Comparison of ENCODE assay signal across 7 cellular contexts in the genomic region with DNA sequence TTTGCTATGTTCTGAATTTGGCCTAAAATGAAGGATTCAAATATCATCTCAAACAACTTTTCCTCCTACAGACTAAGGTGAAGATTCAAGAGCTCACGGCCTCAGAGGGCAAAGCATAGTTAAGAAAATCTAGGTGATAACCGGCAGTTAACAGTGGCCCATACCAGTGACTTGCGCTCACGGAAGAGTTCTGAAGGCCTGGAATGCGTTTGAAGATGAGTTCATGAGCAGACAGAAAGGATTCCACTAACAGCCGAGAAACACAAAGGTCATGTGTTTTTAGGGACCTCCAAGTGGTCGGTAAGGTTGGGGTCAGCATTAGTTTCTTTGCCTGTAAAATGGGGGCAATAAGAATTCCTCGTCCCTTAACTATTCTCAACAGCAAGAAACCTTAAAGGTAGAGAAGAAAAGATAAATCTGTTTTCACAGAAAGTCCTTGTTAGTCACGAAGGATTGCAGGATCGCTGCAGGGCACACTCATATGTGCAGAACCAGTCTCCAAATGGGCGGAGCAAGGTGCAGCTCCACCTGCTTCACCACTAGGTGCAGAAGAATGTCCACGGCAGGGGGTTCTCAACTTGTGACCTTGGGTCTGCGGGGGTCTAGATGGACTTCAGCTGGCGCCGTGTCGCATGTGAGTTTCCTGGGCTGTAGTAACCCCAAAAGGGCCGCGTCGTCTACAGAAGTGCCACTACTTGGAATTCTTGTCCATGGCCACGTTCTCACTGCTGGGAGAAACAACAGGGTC. TPM values are rescaled to one million over a fixed set of nuclear protein-coding genes. Genes with fewer than 3 reads are reported as not detected.
A peak's percentile ranks its signal among the peaks of the same experiment; 100 is the strongest.
DNase-seq lines count a peak whose midpoint lies in the region; ATAC-seq and TF ChIP-seq lines count a peak whose summit lies in the region.

No MANE protein-coding gene starts in this region.

- H3K4me1 ChIP-seq in PC-9 (replicated peaks; ENCODE audit: insufficient read depth) (peaks cover 19% of the 10 kb centered on the region), iPS-15b (ENCODE audit: control insufficient read depth, insufficient read depth, low read length) (no peaks in the 10 kb centered on the region)

- TSS peak; percentile 86 for BruUV-seq in PC-9 (replicated peaks; lab: Mats Ljungman, UMichigan)

- peak overlapping the region; percentile 98 for H2AFZ ChIP-seq in PC-9

- peaks cover 51% of the 10 kb centered on the region for H3K79me2 ChIP-seq in PC-9 (ENCODE audit: low read depth)

- peak overlapping the region; percentile 61 for H3K27ac ChIP-seq in PC-9

- H3K4me3 ChIP-seq in PC-9 (peak overlapping the region; percentile 84), iPS-15b (ENCODE audit: low read depth, low read length) (peak overlapping the region; percentile 98)

- peak overlapping the region; percentile 94 for H3K27ac Mint-ChIP-seq in activated naive CD8-positive, alpha-beta T cell treated with anti-CD3 and anti-CD28 coated beads for 36 hours

- peak; percentile 55 for TF ChIP-seq CTCF in PC-9 (conservative IDR thresholded peaks at IDR 0.05)

- H3K9ac ChIP-seq in iPS-15b (ENCODE audit: low read depth, low read length) = peak overlapping the region; percentile 91

- POLR2A ChIA-PET in PC-9 (lab: Charles Lee; ENCODE audit: unreplicated experiment) = interaction anchor here (0.5 to 0.6 kb wide), 2 partner anchors 42 to 63 kb away, joined by 4 to 6 read pairs; no protein-coding TSS in a partner anchor

- peak overlapping the region; percentile 92 for H3K4me3 Mint-ChIP-seq in activated naive CD8-positive, alpha-beta T cell treated with anti-CD3 and anti-CD28 coated beads for 36 hours

- no peaks in the 10 kb centered on the region for H3K9me3 ChIP-seq in PC-9 (ENCODE audit: insufficient read depth, low read depth)
- peaks cover 2% of the 10 kb centered on the region for H3K9me3 ChIP-seq in iPS-15b (ENCODE audit: control insufficient read depth, insufficient read depth, low read length)

- CTCF ChIA-PET in PC-9 (lab: Charles Lee) = no interaction called here

- no peaks in the 10 kb centered on the region for H3K36me3 ChIP-seq in PC-9 (ENCODE audit: low read depth)
- no peaks in the 10 kb centered on the region for H3K36me3 ChIP-seq in iPS-15b (ENCODE audit: control insufficient read depth, insufficient read depth, low read length)

- H3K4me1 Mint-ChIP-seq in activated naive CD8-positive, alpha-beta T cell treated with anti-CD3 and anti-CD28 coated beads for 36 hours = peaks cover 39% of the 10 kb centered on the region

- H3F3A ChIP-seq in PC-9 (ENCODE audit: insufficient read depth, low read depth) = no peaks in the 10 kb centered on the region

- H3K9me3 Mint-ChIP-seq in activated naive CD8-positive, alpha-beta T cell treated with anti-CD3 and anti-CD28 coated beads for 36 hours = peaks cover 4% of the 10 kb centered on the region

- H3K9me2 ChIP-seq in PC-9 (ENCODE audit: insufficient read depth) = no peaks in the 10 kb centered on the region

- intact Hi-C loops in PC-9 (cut with micrococcal nuclease; ENCODE audit: unreplicated experiment) = loop anchor here (5.0 kb wide), 1 partner anchor 47 kb away; no protein-coding TSS in a partner anchor

- H4K20me1 ChIP-seq in PC-9 (ENCODE audit: insufficient read depth) = 0 out of 2 replicates have a peak, but pooled peaks cover 5% of the 10 kb centered on the region

- peaks cover 38% of the 10 kb centered on the region for H3K36me3 Mint-ChIP-seq in activated naive CD8-positive, alpha-beta T cell treated with anti-CD3 and anti-CD28 coated beads for 36 hours

- H3K27me3 ChIP-seq in PC-9 (ENCODE audit: insufficient read depth, low read depth) (no peaks in the 10 kb centered on the region), iPS-15b (ENCODE audit: control insufficient read depth, insufficient read depth, low read length) (peaks cover 9% of the 10 kb centered on the region)

- DNase-seq in PC-9 (peak; percentile 49 to 68), NCI-H446 (lab: John Stamatoyannopoulos, UW) (no peak)
- DNase-seq in activated naive CD8-positive, alpha-beta T cell treated with anti-CD3 and anti-CD28 coated beads for 36 hours = peak; percentile 47
- DNase-seq in stimulated activated CD4-positive, alpha-beta T cell treated with anti-CD3 and anti-CD28 coated beads, Interleukin-15, amount 100 ng/mL, for 48 hours (ENCODE audit: low read depth in 2 of 2) = peak; percentile 45 to 47

- H3K4me2 ChIP-seq in PC-9 = peak overlapping the region; percentile 81

- peak; percentile 17 for ATAC-seq in GM18498 (IDR thresholded peaks at IDR 0.05; ENCODE audit: unreplicated experiment)
- ATAC-seq in HG02623 (IDR thresholded peaks at IDR 0.05; ENCODE audit: unreplicated experiment) = peak; percentile 1

- no peaks in the 10 kb centered on the region for H3K27me3 Mint-ChIP-seq in activated naive CD8-positive, alpha-beta T cell treated with anti-CD3 and anti-CD28 coated beads for 36 hours

RNA-seq across cellular contexts. Expression of a gene that starts 0.7 kb away (rescaled TPM):
- total RNA-seq in PC-9 (2021) = 20.5 and 21.3 TPM in 2 replicates
- 10 to 100 TPM; 87.6 to 88.5 TPM for total RNA-seq in activated naive CD8-positive, alpha-beta T cell treated with anti-CD3 and anti-CD28 coated beads for 36 hours

Comparison
In these comparisons a context has a peak if more than half of its experiments do, and no peak if none do; other contexts are left out.
1. DNase-seq: peak in PC-9 (2 of 2), activated naive CD8-positive, alpha-beta T cell treated with anti-CD3 and anti-CD28 coated beads for 36 hours (single experiment) and stimulated activated CD4-positive, alpha-beta T cell treated with anti-CD3 and anti-CD28 coated beads, Interleukin-15, amount 100 ng/mL, for 48 hours (2 of 2); none in NCI-H446 (0 of 2).